Comparison of ENCODE assay signal across 1 cellular context in the genomic region with DNA sequence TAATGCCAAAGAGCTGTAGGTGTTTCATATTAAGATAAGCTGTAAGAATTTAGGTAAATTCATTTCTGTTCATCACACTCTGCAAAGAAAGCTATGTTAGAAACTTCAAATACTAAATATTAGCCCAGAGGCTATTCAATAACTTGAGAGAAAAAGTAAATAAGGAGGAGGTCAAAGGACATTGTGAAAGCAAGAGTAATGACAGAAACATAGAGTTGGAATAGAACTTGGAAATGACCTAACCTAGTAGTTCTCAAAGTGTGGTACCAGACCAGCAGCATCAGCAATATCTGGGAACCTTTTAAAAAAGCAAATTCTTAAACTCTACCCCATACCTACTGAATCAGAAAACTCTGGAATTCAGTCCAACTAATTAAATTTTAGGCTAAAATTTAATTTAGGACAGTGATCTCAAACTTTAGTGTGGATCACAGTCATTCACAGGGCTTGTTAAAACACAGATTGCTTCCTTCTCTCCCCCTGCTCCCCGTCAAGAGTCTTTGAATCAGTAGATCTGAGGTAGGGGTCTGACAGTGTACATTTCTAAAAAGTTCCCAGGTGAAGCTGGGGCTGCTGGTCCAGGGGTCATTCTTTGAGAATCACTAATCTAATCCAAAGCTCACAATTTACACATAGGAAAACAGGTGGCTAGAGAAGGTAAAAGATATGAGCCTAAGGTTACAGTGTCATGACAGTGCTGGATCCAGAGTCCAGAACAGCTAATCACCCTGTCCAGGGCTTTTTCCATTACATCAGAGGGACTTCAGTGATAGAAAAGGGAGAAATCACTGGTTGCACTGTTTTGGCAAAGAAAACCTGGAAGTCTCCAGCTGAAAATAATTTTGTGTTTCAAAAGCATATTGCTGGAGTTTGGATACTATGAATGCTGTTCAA.
TF ChIP-seq lines count a peak whose summit lies in the region.

No MANE protein-coding gene starts in this region.

TF ChIP-seq in HepG2, 621 proteins besides CTCF, POLR2A, EP300 and RAD21 (continued from another document and continues in another):
- TF ChIP-seq KDM2A (CRISPR knock-in tag; IDR thresholded peaks at IDR 0.05; ENCODE audit: borderline replicate concordance, low read depth) (no peak), ZNF274 (CRISPR knock-in tag; IDR thresholded peaks at IDR 0.05) (no peak), ZNF292 (CRISPR knock-in tag; IDR thresholded peaks at IDR 0.05; ENCODE audit: borderline replicate concordance, low read depth) (no peak), U2AF2 (IDR thresholded peaks at IDR 0.05; ENCODE audit: low read depth, low read length) (no peak), ZNF883 (CRISPR knock-in tag; IDR thresholded peaks at IDR 0.05; ENCODE audit: not compliant biosample characterization) (no peak), DPF2 (CRISPR knock-in tag; IDR thresholded peaks at IDR 0.05; ENCODE audit: borderline replicate concordance, low read depth) (0 out of 2 replicates have a peak, but pooled peaks have one; percentile 20), SRSF9 (IDR thresholded peaks at IDR 0.05; ENCODE audit: borderline replicate concordance, insufficient read depth, low read depth, low read length, poor library complexity, severe bottlenecking) (no peak), IKZF5 (CRISPR knock-in tag; IDR thresholded peaks at IDR 0.05) (peak; percentile 25; the same call in 1 of the 2 replicates), ZSCAN29 (CRISPR knock-in tag; conservative IDR thresholded peaks at IDR 0.05) (peak; percentile 72; the same call in 1 of the 2 replicates), RCOR2 (CRISPR knock-in tag; IDR thresholded peaks at IDR 0.05) (no peak), ATF7 (IDR thresholded peaks at IDR 0.05) (peak; percentile 18; the same call in 1 of the 2 replicates), ATF7 (CRISPR knock-in tag; IDR thresholded peaks at IDR 0.05) (peak; percentile 28; the same call in 1 of the 2 replicates), NR2C2 (CRISPR knock-in tag; IDR thresholded peaks at IDR 0.05; ENCODE audit: borderline replicate concordance) (peak; percentile 77), HHEX (CRISPR knock-in tag; IDR thresholded peaks at IDR 0.05) (peak; percentile 89), ARID5B (CRISPR knock-in tag; IDR thresholded peaks at IDR 0.05) (peak; percentile 96), NCOR1 (IDR thresholded peaks at IDR 0.05; ENCODE audit: borderline replicate concordance, low read length) (peak; percentile 89; the same call in 1 of the 2 replicates), SOX13 (IDR thresholded peaks at IDR 0.05) (no peak), SOX13 (CRISPR knock-in tag; conservative IDR thresholded peaks at IDR 0.05 in 1 of 2, IDR thresholded peaks at IDR 0.05 in 1 of 2) (peak in 1 of 2 experiments; percentile 71; a peak in 2 of 4 replicates), ISL2 (CRISPR knock-in tag; IDR thresholded peaks at IDR 0.05) (peak; percentile 84; the same call in 1 of the 2 replicates), SAP130 (CRISPR knock-in tag; IDR thresholded peaks at IDR 0.05; ENCODE audit: low read depth) (peak; percentile 52), ZNF543 (CRISPR knock-in tag; IDR thresholded peaks at IDR 0.05) (0 out of 2 replicates have a peak, but pooled peaks have one; percentile 43), JARID2 (CRISPR knock-in tag; IDR thresholded peaks at IDR 0.05; ENCODE audit: insufficient replicate concordance) (no peak), POLR2G (IDR thresholded peaks at IDR 0.05; ENCODE audit: low read depth, low read length) (no peak), ZNF670 (CRISPR knock-in tag; IDR thresholded peaks at IDR 0.05; ENCODE audit: borderline replicate concordance) (0 out of 2 replicates have a peak, but pooled peaks have one; percentile 52), TFAP4 (IDR thresholded peaks at IDR 0.05; ENCODE audit: borderline replicate concordance, low read depth) (peak; percentile 35; the same call in 1 of the 2 replicates), SATB2 (CRISPR knock-in tag; IDR thresholded peaks at IDR 0.05) (peak; percentile 40; the same call in 1 of the 2 replicates), TCF12 (IDR thresholded peaks at IDR 0.05) (no peak), TCF12 (CRISPR knock-in tag; IDR thresholded peaks at IDR 0.05) (peak; percentile 39; the same call in 1 of the 2 replicates), POGZ (CRISPR knock-in tag; IDR thresholded peaks at IDR 0.05) (peak; percentile 32; the same call in 1 of the 2 replicates), ZBED4 (CRISPR knock-in tag; IDR thresholded peaks at IDR 0.05; ENCODE audit: borderline replicate concordance) (no peak), PHF21A (CRISPR knock-in tag; IDR thresholded peaks at IDR 0.05) (peak; percentile 51; the same call in 1 of the 2 replicates), HDAC1 (CRISPR knock-in tag; IDR thresholded peaks at IDR 0.05) (peak; percentile 54; the same call in 1 of the 2 replicates), HNF4G (IDR thresholded peaks at IDR 0.05; ENCODE audit: borderline replicate concordance, low read depth, low read length) (peak; percentile 44; the same call in 1 of the 2 replicates), HNF4G (CRISPR knock-in tag; IDR thresholded peaks at IDR 0.05; ENCODE audit: borderline replicate concordance, low read depth) (peak; percentile 36; the same call in 1 of the 2 replicates), ZSCAN9 (CRISPR knock-in tag; IDR thresholded peaks at IDR 0.05; ENCODE audit: borderline replicate concordance) (0 out of 2 replicates have a peak, but pooled peaks have one; percentile 16), THRA (CRISPR knock-in tag; IDR thresholded peaks at IDR 0.05; ENCODE audit: borderline replicate concordance) (peak; percentile 48; the same call in 1 of the 2 replicates), ONECUT2 (CRISPR knock-in tag; IDR thresholded peaks at IDR 0.05) (peak; percentile 65; the same call in 1 of the 2 replicates), MAFK (conservative IDR thresholded peaks at IDR 0.05 in 1 of 2, IDR thresholded peaks at IDR 0.05 in 1 of 2; ENCODE audit: low read length in 2 of 2) (peak; percentile 63 to 66), NR2F6 (IDR thresholded peaks at IDR 0.05) (peak; percentile 91), NR2F6 (CRISPR knock-in tag; IDR thresholded peaks at IDR 0.05) (peak; percentile 89), FOXP1 (IDR thresholded peaks at IDR 0.05) (no peak), FOXP1 (CRISPR knock-in tag; IDR thresholded peaks at IDR 0.05) (peak; percentile 62; the same call in 1 of the 2 replicates), TBL1XR1 (IDR thresholded peaks at IDR 0.05; ENCODE audit: borderline replicate concordance, low read length, partially characterized antibody) (peak; percentile 99), LCORL (IDR thresholded peaks at IDR 0.05) (no peak), LCORL (CRISPR knock-in tag; IDR thresholded peaks at IDR 0.05) (peak; percentile 71)
- TF ChIP-seq, protein P1, sequence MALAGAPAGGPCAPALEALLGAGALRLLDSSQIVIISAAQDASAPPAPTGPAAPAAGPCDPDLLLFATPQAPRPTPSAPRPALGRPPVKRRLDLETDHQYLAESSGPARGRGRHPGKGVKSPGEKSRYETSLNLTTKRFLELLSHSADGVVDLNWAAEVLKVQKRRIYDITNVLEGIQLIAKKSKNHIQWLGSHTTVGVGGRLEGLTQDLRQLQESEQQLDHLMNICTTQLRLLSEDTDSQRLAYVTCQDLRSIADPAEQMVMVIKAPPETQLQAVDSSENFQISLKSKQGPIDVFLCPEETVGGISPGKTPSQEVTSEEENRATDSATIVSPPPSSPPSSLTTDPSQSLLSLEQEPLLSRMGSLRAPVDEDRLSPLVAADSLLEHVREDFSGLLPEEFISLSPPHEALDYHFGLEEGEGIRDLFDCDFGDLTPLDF (CRISPR knock-in tag; IDR thresholded peaks at IDR 0.05): no peak
- TF ChIP-seq, protein P2, sequence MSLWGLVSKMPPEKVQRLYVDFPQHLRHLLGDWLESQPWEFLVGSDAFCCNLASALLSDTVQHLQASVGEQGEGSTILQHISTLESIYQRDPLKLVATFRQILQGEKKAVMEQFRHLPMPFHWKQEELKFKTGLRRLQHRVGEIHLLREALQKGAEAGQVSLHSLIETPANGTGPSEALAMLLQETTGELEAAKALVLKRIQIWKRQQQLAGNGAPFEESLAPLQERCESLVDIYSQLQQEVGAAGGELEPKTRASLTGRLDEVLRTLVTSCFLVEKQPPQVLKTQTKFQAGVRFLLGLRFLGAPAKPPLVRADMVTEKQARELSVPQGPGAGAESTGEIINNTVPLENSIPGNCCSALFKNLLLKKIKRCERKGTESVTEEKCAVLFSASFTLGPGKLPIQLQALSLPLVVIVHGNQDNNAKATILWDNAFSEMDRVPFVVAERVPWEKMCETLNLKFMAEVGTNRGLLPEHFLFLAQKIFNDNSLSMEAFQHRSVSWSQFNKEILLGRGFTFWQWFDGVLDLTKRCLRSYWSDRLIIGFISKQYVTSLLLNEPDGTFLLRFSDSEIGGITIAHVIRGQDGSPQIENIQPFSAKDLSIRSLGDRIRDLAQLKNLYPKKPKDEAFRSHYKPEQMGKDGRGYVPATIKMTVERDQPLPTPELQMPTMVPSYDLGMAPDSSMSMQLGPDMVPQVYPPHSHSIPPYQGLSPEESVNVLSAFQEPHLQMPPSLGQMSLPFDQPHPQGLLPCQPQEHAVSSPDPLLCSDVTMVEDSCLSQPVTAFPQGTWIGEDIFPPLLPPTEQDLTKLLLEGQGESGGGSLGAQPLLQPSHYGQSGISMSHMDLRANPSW (CRISPR knock-in tag; IDR thresholded peaks at IDR 0.05; ENCODE audit: borderline replicate concordance): peak; percentile 6; the same call in 1 of the 2 replicates
